ENCODE assay signal across 29 cellular contexts in genomic region chr7:39399976-39400375, GRCh38.
"Had no signal": no experiment of that assay in that cellular context is flagged by ENCODE, and none has a peak within 500 bp of the region (broad histone marks: within the 10 kb centered on the region; RNA-seq: fewer than 3 reads in every experiment).

No MANE protein-coding gene starts in this region.

- H3K4me3 Mint-ChIP-seq: naive thymus-derived CD8-positive, alpha-beta T cell; nephron progenitor cell; neural progenitor cell; stimulated activated naive CD8-positive, alpha-beta T cell treated with anti-CD3 and anti-CD28 coated beads, Interleukin-15, Interleukin-2, amounts not matched to agents 100 ng/mL and 50 ng/mL, for 24 hours had no signal

- H3K36me3 Mint-ChIP-seq: naive thymus-derived CD8-positive, alpha-beta T cell; neural progenitor cell had no signal

- H3K4me2 ChIP-seq: neural progenitor cell, smooth muscle cell had no signal

- H3K27ac ChIP-seq: left lung, lower lobe of right lung, neural progenitor cell, neutrophil, parathyroid adenoma, psoas muscle, right lobe of liver, suprapubic skin, thoracic aorta, tibial artery, upper lobe of right lung had no signal

- H2AFZ ChIP-seq: neural progenitor cell, parathyroid adenoma had no signal

- H3K27me3 ChIP-seq: neural progenitor cell, right lobe of liver, tibial artery, upper lobe of right lung had no signal

- DNase-seq: hippocampal formation; kidney; left colon; left lung; lower lobe of right lung; mammary epithelial cell; mesenchymal stem cell; naive thymus-derived CD8-positive, alpha-beta T cell; nephron progenitor cell; occipital lobe; psoas muscle; right lobe of liver; stimulated activated CD4-positive, alpha-beta T cell treated with anti-CD3 and anti-CD28 coated beads, Interleukin-1b, Interleukin-23, amount 100 ng/mL, for 48 hours; stimulated activated CD4-positive, alpha-beta T cell treated with anti-CD3 and anti-CD28 coated beads, Interleukin-2, amount 100 ng/mL, for 48 hours; stimulated activated CD4-positive, alpha-beta T cell treated with anti-CD3 and anti-CD28 coated beads, Interleukin-4, amount 100 ng/mL, for 4 hours; stimulated activated CD8-positive, alpha-beta memory T cell treated with anti-CD3 and anti-CD28 coated beads, Interleukin-4, amount 100 ng/mL, for 48 hours; stimulated activated naive CD4-positive, alpha-beta T cell; tibial artery; trophoblast cell; upper lobe of right lung had no signal

- H3K79me2 ChIP-seq: parathyroid adenoma had no signal

- H3K4me1 Mint-ChIP-seq: naive thymus-derived CD8-positive, alpha-beta T cell; neural progenitor cell had no signal

- H3K4me1 ChIP-seq: left lung, lower lobe of right lung, neural progenitor cell, parathyroid adenoma, psoas muscle, right lobe of liver, suprapubic skin, tibial artery, upper lobe of right lung had no signal

- FAIRE-seq: islet of Langerhans, kidney, urothelium cell line had no signal

- H3K9ac ChIP-seq: neural progenitor cell, parathyroid adenoma had no signal

- H3K36me3 ChIP-seq: left lung, lower lobe of right lung, neural progenitor cell, neutrophil, right lobe of liver, suprapubic skin, thoracic aorta, tibial artery, upper lobe of right lung had no signal

- H3K4me3 ChIP-seq: left lung, lower lobe of right lung, neural progenitor cell, psoas muscle, right lobe of liver, smooth muscle cell, suprapubic skin, thoracic aorta, tibial artery, upper lobe of right lung had no signal

- H3K27ac Mint-ChIP-seq: naive thymus-derived CD8-positive, alpha-beta T cell; nephron progenitor cell; neural progenitor cell; stimulated activated naive CD8-positive, alpha-beta T cell treated with anti-CD3 and anti-CD28 coated beads, Interleukin-15, Interleukin-2, amounts not matched to agents 100 ng/mL and 50 ng/mL, for 24 hours had no signal

- H3K9me3 Mint-ChIP-seq: naive thymus-derived CD8-positive, alpha-beta T cell; nephron progenitor cell; neural progenitor cell; stimulated activated naive CD8-positive, alpha-beta T cell treated with anti-CD3 and anti-CD28 coated beads, Interleukin-15, Interleukin-2, amounts not matched to agents 100 ng/mL and 50 ng/mL, for 24 hours had no signal

- ATAC-seq: left colon; left lung; lower lobe of right lung; naive thymus-derived CD8-positive, alpha-beta T cell; psoas muscle; right lobe of liver; upper lobe of right lung had no signal

- H3K9me3 ChIP-seq: left lung, lower lobe of right lung, neutrophil, psoas muscle, right lobe of liver, suprapubic skin, thoracic aorta, tibial artery, upper lobe of right lung had no signal
